ENCODE assay signal across 7 cellular contexts in the genomic region with DNA sequence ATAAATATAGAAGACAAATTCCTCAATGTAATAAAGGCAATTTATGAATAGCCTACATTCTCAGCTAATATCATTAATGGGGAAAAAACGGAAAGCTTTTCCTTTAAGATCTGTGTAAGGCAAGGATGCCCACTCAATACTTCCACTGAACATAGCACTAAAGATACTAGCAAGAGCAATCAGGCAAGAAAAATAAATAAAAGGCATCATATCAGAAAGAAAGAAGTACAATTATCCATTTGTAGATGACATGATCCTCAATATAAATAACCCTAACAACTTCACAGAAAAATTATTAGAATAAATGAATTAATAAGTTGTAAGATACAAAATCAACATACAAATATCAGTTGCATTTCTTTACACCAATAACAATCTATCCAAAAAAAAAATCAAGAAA.
"Had no signal": no experiment of that assay in that cellular context is flagged by ENCODE, and none has a peak within 500 bp of the region (broad histone marks: within the 10 kb centered on the region; RNA-seq: fewer than 3 reads in every experiment).

No MANE protein-coding gene starts in this region.

- DNase-seq: GDM1, GF-D8 had no signal

- ATAC-seq: GM12878 had no signal

- H3K4me3 ChIP-seq: GM12878 had no signal

- FAIRE-seq: GM12878, GM12891, GM12892, GM18507, GM19239 had no signal
